In the genomic region with DNA sequence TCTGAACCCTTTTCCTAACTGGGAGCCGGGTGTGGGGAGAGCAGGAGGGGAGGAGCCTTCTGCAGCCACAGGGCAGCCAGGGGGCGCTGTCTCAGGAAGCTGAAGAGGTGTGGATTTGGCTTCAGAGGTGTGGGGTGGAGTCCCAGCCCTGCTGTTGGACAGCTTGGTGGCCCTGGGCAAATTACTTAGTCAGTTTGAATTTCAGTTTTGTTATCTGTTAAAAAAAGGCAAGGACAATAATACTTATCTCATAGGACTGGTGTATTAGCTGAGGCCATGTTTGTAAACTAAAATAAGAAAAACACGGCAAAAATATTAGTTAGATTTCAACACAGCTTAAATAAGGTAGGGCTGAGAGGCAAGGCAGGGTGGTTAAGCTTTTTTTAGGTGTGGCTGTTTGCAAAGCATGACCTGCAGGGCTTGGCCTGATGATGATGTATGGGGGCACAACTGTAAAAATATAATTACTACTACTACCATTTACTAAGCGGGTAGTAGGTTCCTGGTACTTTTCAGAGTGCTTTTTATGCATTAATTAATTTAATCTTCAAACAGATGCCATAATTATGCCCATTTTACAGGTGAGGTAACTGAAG, we compare ENCODE assay signal across 8 cellular contexts.
DNase-seq lines count a peak whose midpoint lies in the region; ATAC-seq and TF ChIP-seq lines count a peak whose summit lies in the region.

No MANE protein-coding gene starts in this region.

- H3K36me3 Mint-ChIP-seq in MCF 10A (ENCODE audit: insufficient read depth, unreplicated experiment), result peaks cover 18% of the 10 kb centered on the region

- peak overlapping the region; percentile 12 for H3K4me3 Mint-ChIP-seq in MCF 10A (ENCODE audit: unreplicated experiment)

- peaks cover 31% of the 10 kb centered on the region for H3K4me1 Mint-ChIP-seq in MCF 10A (ENCODE audit: insufficient read depth, unreplicated experiment)

- DNase-seq in DMS79 treated with DMSO at 0.1 percent for 48 hours (lab: John Stamatoyannopoulos, UW) (peak; percentile 9), DMS79 (lab: John Stamatoyannopoulos, UW) (no peak), NCI-H1048 (lab: John Stamatoyannopoulos, UW) (peak; percentile 46), T-helper 1 cell (peak in 4 of 5 donors; percentile 17 to 37 (median 28)), MCF 10A (ENCODE audit: unreplicated experiment) (peak; percentile 96)
- DNase-seq in stimulated activated CD4-positive, alpha-beta T cell treated with anti-CD3 and anti-CD28 coated beads, Interleukin-1b, Interleukin-23, amount 100 ng/mL, for 24 hours (ENCODE audit: low read depth in 4 of 4, low spot score in 1 of 4), result peak; percentile 7 to 40 (median 24)

- peak overlapping the region; percentile 49; the same call in 1 of the 2 replicates for H3K4me3 ChIP-seq in iPS-20b (ENCODE audit: low read length)

- H3K36me3 ChIP-seq in iPS-20b (ENCODE audit: insufficient read depth, low read depth, low read length), result no peaks in the 10 kb centered on the region

- peaks cover 22% of the 10 kb centered on the region for H3K27me3 ChIP-seq in iPS-20b (ENCODE audit: insufficient read depth, low read length)

- peak; percentile 99 for TF ChIP-seq CTCF in MCF 10A (IDR thresholded peaks at IDR 0.05; ENCODE audit: unreplicated experiment)

- H3K4me1 ChIP-seq in iPS-20b (ENCODE audit: insufficient read depth, low read length), result peaks cover 36% of the 10 kb centered on the region

- peak overlapping the region; percentile 74 for H3K27ac Mint-ChIP-seq in MCF 10A (ENCODE audit: low read depth, unreplicated experiment)

- no peak overlapping the region for H3K9ac ChIP-seq in iPS-20b (ENCODE audit: low read depth, low read length)

- POLR2A ChIA-PET in MCF 10A (lab: Yijun Ruan, JAX), result interaction anchor here (0.7 to 6.1 kb wide), 19 partner anchors 9 to 111 kb away, joined by 3 to 84 read pairs (median 4); partner anchors contain the start of gene PLXNA2

- intact Hi-C loops in MCF 10A (cut with micrococcal nuclease), result loop anchor here (1.0 to 5.0 kb wide), 7 partner anchors 24 to 112 kb away; partner anchors contain the start of gene PLXNA2

- H3K27me3 Mint-ChIP-seq in MCF 10A (ENCODE audit: insufficient read depth, unreplicated experiment), result no peaks in the 10 kb centered on the region

- BruUV-seq in MCF 10A (replicated peaks; lab: Mats Ljungman, UMichigan), result no TSS peak

- CTCF ChIA-PET in MCF 10A (lab: Yijun Ruan, JAX), result interaction anchor here (0.6 to 14.2 kb wide), 48 partner anchors 9 to 1116 kb away, joined by 3 to 586 read pairs (median 6); partner anchors contain the start of gene PLXNA2

- ATAC-seq in HG02571 (IDR thresholded peaks at IDR 0.05; ENCODE audit: unreplicated experiment), result peak; percentile 87

- H3K9me3 Mint-ChIP-seq in MCF 10A (ENCODE audit: unreplicated experiment), result no peaks in the 10 kb centered on the region

- no peak overlapping the region for H3K27ac ChIP-seq in iPS-20b (ENCODE audit: low read length)

- no peaks in the 10 kb centered on the region for H3K9me3 ChIP-seq in iPS-20b (ENCODE audit: insufficient read depth, low read depth, low read length)
